Comparison of ENCODE assay signal across 14 cellular contexts in the genomic region with DNA sequence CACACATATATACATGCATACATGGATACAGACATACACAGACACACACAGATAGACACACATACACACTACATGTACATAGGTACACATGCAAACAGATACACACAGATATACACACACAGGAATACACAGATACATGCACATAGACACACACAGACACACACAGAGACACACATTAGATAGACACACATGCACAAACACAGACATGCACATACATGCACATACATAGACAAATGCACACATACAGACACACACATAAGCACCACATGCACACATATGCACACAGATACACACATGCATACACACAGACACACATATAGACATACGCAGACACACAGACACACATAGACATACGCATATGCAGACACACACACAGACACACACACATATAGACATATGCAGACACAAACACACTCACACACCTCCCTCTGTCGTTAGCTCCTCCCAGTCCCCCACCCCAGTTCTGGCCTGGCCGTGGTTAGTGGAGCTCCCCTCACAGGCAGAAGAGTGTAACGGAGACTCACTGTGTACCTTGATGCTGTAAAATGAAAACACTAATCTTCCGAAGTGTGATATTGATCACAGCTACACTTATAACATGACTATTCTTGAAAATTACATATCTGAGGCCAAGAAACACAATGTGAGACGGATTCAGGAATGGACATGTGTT. TPM values are rescaled to one million over a fixed set of nuclear protein-coding genes. Genes with fewer than 3 reads are reported as not detected.
DNase-seq lines count a peak whose midpoint lies in the region; ATAC-seq and TF ChIP-seq lines count a peak whose summit lies in the region.
"Had no signal": no experiment of that assay in that cellular context is flagged by ENCODE, and none has a peak within 500 bp of the region (broad histone marks: within the 10 kb centered on the region; RNA-seq: fewer than 3 reads in every experiment).

No MANE protein-coding gene starts in this region.

- H3K9me3 ChIP-seq in Loucy (ENCODE audit: insufficient read depth, low read depth, low read length) (no peaks in the 10 kb centered on the region), body of pancreas (no peaks in the 10 kb centered on the region)
- H3K9me3 ChIP-seq: psoas muscle, suprapubic skin had no signal

- TF ChIP-seq POLR2A in body of pancreas (IDR thresholded peaks at IDR 0.05), result no peak

- no peaks in the 10 kb centered on the region for H4K20me1 ChIP-seq in Loucy (ENCODE audit: insufficient read depth, low read length, poor library complexity, severe bottlenecking)

- H3K4me3 ChIP-seq in Loucy (ENCODE audit: low read length, poor library complexity, severe bottlenecking) (no peak overlapping the region), body of pancreas (no peak overlapping the region)
- H3K4me3 ChIP-seq: psoas muscle, suprapubic skin had no signal

- H3K9ac ChIP-seq in Loucy (ENCODE audit: low read depth, low read length, poor library complexity, severe bottlenecking), result peak overlapping the region; percentile 20

- no peak overlapping the region for H3K4me2 ChIP-seq in Loucy (ENCODE audit: low read depth, low read length, poor library complexity, severe bottlenecking)

- H2AFZ ChIP-seq in Loucy (ENCODE audit: low read length), result no peak overlapping the region

- H3K9me2 ChIP-seq in Loucy (replicated peaks; ENCODE audit: low read depth, low read length), result no peaks in the 10 kb centered on the region

- H3K27me3 ChIP-seq in Loucy (ENCODE audit: insufficient read depth, low read length, poor library complexity, severe bottlenecking), result no peaks in the 10 kb centered on the region
- no peaks in the 10 kb centered on the region for H3K27me3 ChIP-seq in body of pancreas

- peak; percentile 36 for ATAC-seq in body of pancreas
- ATAC-seq: psoas muscle, T-cell had no signal

- no peaks in the 10 kb centered on the region for H3F3A ChIP-seq in Loucy (ENCODE audit: low read depth)

- no peak overlapping the region for H3K27ac ChIP-seq in body of pancreas
- H3K27ac ChIP-seq: 22Rv1, psoas muscle, suprapubic skin had no signal

- DNase-seq in DMS 273 (lab: John Stamatoyannopoulos, UW; ENCODE audit: unreplicated experiment) (peak; percentile 41), DMS 273 treated with DMSO at 0.1 percent for 48 hours (lab: John Stamatoyannopoulos, UW) (no peak), 8988T (peak; percentile 28), body of pancreas (no peak), NCI-H2196 (lab: John Stamatoyannopoulos, UW; ENCODE audit: unreplicated experiment) (no peak), posterior cingulate gyrus (no peak), T-helper 1 cell (no peak)
- DNase-seq: midbrain, psoas muscle had no signal

- TF ChIP-seq CTCF in Loucy (conservative IDR thresholded peaks at IDR 0.05; ENCODE audit: low read length) (peak; percentile 70), body of pancreas (IDR thresholded peaks at IDR 0.05) (no peak)

- H3K36me3 ChIP-seq in Loucy (ENCODE audit: insufficient read depth, low read length), result peaks cover 15% of the 10 kb centered on the region; the same call in 1 of the 2 replicates
- no peaks in the 10 kb centered on the region for H3K36me3 ChIP-seq in body of pancreas (replicated peaks in 1 of 2; ENCODE audit: insufficient read depth in 1 of 2, low read depth in 2 of 2)
- H3K36me3 ChIP-seq: suprapubic skin had no signal

- 56 to 60% methylated on average over 7 of the region's 7 CpGs for WGBS in body of pancreas, 2 donors

- H3K79me2 ChIP-seq in Loucy (ENCODE audit: insufficient read depth, low read length), result peaks cover 31% of the 10 kb centered on the region

- peaks cover 51% of the 10 kb centered on the region for H3K4me1 ChIP-seq in Loucy (ENCODE audit: insufficient read depth, low read length, poor library complexity, severe bottlenecking)
- H3K4me1 ChIP-seq in body of pancreas, result no peaks in the 10 kb centered on the region
- H3K4me1 ChIP-seq: psoas muscle had no signal

- intact Hi-C loops in body of pancreas (cut with DNase I), result no loop called here
- intact Hi-C loops in posterior cingulate gyrus (cut with DNase I), result no loop called here

RNA-seq across cellular contexts. Expression of gene UBASH3A, which starts 7.6 kb away (rescaled TPM):
- total RNA-seq in body of pancreas, result under 1 TPM in 1 of 2 donors, not detected in 1; 0.26 TPM
- total RNA-seq: epithelial cell of proximal tubule had no signal

RNA-seq across cellular contexts. Expression of gene TMPRSS3, which starts 15.5 kb away (rescaled TPM):
- 10 to 100 TPM; 12.5 to 12.7 TPM for total RNA-seq in body of pancreas

RNA-seq across cellular contexts. Expression of gene TFF1, which starts 45.0 kb away (rescaled TPM):
- 10 to 100 TPM in 1 of 2 donors, 1 to 10 TPM in 1; 3.0 to 66.4 TPM for total RNA-seq in body of pancreas
- total RNA-seq: epithelial cell of proximal tubule, psoas muscle, suprapubic skin had no signal

Comparison
In these comparisons a context has a peak if more than half of its experiments do, and no peak if none do; other contexts are left out.
1. DNase-seq: peak in DMS 273 (single experiment) and 8988T (single experiment); none in DMS 273 treated with DMSO at 0.1 percent for 48 hours (single experiment), body of pancreas (0 of 4), NCI-H2196 (single experiment), posterior cingulate gyrus (0 of 10) and T-helper 1 cell (0 of 5).